In genomic region chr22:36862251-36863242, GRCh38 we compare ENCODE assay signal across 1 cellular context.
TF ChIP-seq lines count a peak whose summit lies in the region.

No MANE protein-coding gene starts in this region.

TF ChIP-seq in GM12878, 131 proteins besides CTCF, POLR2A, EP300 and RAD21 (continues in another document):
- TF ChIP-seq PML (IDR thresholded peaks at IDR 0.05; ENCODE audit: low read length) (no peak), POLR2AphosphoS5 (IDR thresholded peaks at IDR 0.05; ENCODE audit: low read length) (peak; percentile 71; the same call in 1 of the 2 replicates), SKIL (IDR thresholded peaks at IDR 0.05; ENCODE audit: low read depth, poor library complexity, severe bottlenecking) (peak; percentile 24), RFX5 (IDR thresholded peaks at IDR 0.05; ENCODE audit: low read depth, low read length) (no peak), MYC (IDR thresholded peaks at IDR 0.05; ENCODE audit: insufficient read depth, insufficient read length, insufficient replicate concordance, low read length, severe bottlenecking) (peak; percentile 87), BRCA1 (IDR thresholded peaks at IDR 0.05; ENCODE audit: low read depth, low read length) (no peak), NFIC (IDR thresholded peaks at IDR 0.05; ENCODE audit: low read depth, low read length) (no peak), EZH2 (IDR thresholded peaks at IDR 0.05; ENCODE audit: borderline replicate concordance, control insufficient read depth, low read depth, low read length) (no peak), ZBTB33 (IDR thresholded peaks at IDR 0.05) (no peak), STAT1 (conservative IDR thresholded peaks at IDR 0.05) (no peak), ZBTB40 (IDR thresholded peaks at IDR 0.05; ENCODE audit: borderline replicate concordance) (peak; percentile 78), MEF2B (IDR thresholded peaks at IDR 0.05; ENCODE audit: partially characterized antibody, poor library complexity, severe bottlenecking) (peak; percentile 57), ZNF274 (IDR thresholded peaks at IDR 0.05; ENCODE audit: insufficient read depth, insufficient read length) (no peak), RELB (IDR thresholded peaks at IDR 0.05; ENCODE audit: low read depth) (peak; percentile 69), HDAC6 (IDR thresholded peaks at IDR 0.05; ENCODE audit: unreplicated experiment) (no peak), SMAD5 (IDR thresholded peaks at IDR 0.05; ENCODE audit: low read depth) (no peak), ZZZ3 (IDR thresholded peaks at IDR 0.05; ENCODE audit: control insufficient read depth, insufficient read length, low read depth) (no peak), SMARCA5 (IDR thresholded peaks at IDR 0.05) (no peak), CREB1 (IDR thresholded peaks at IDR 0.05; ENCODE audit: low read depth) (no peak; the same call in 1 of the 2 replicates), PAX8 (IDR thresholded peaks at IDR 0.05) (no peak), JUND (IDR thresholded peaks at IDR 0.05; ENCODE audit: low read depth, low read length) (no peak), RAD51 (IDR thresholded peaks at IDR 0.05) (0 out of 2 replicates have a peak, but pooled peaks have one; percentile 33), PAX5 (IDR thresholded peaks at IDR 0.05; ENCODE audit: borderline replicate concordance, low read depth, low read length) (peak; percentile 89; the same call in 1 of the 2 replicates), TAF1 (IDR thresholded peaks at IDR 0.05; ENCODE audit: borderline replicate concordance, low read depth, low read length) (peak; percentile 59; the same call in 1 of the 2 replicates), ZNF622 (IDR thresholded peaks at IDR 0.05) (no peak), ZBTB4 (CRISPR knock-in tag; IDR thresholded peaks at IDR 0.05) (no peak), CBFB (IDR thresholded peaks at IDR 0.05; ENCODE audit: low read depth) (no peak), SREBF2 (IDR thresholded peaks at IDR 0.05; ENCODE audit: low read length) (no peak), ZNF207 (IDR thresholded peaks at IDR 0.05; ENCODE audit: borderline replicate concordance) (no peak), STAT3 (IDR thresholded peaks at IDR 0.05; ENCODE audit: low read depth, low read length) (no peak), ZNF217 (IDR thresholded peaks at IDR 0.05) (peak; percentile 91), CREM (IDR thresholded peaks at IDR 0.05; ENCODE audit: low read depth) (peak; percentile 40; the same call in 1 of the 2 replicates), ATF7 (IDR thresholded peaks at IDR 0.05; ENCODE audit: low read depth) (peak; percentile 70), BCL11A (IDR thresholded peaks at IDR 0.05; ENCODE audit: low read depth, low read length) (peak; percentile 85), KAT2A (conservative IDR thresholded peaks at IDR 0.05; ENCODE audit: control insufficient read depth, low read depth, low read length) (no peak), YY1 (IDR thresholded peaks at IDR 0.05; ENCODE audit: low read depth, low read length) (no peak), RUNX3 (IDR thresholded peaks at IDR 0.05; ENCODE audit: low read length) (peak; percentile 78), ZNF384 (IDR thresholded peaks at IDR 0.05; ENCODE audit: borderline replicate concordance, low read depth, low read length) (no peak), HDAC2 (IDR thresholded peaks at IDR 0.05) (no peak), SUZ12 (IDR thresholded peaks at IDR 0.05; ENCODE audit: unreplicated experiment) (no peak), SRF (IDR thresholded peaks at IDR 0.05; ENCODE audit: low read depth in 2 of 2, low read length in 2 of 2) (0 out of 4 replicates have a peak, but pooled peaks of 1 of the 2 experiments have one; percentile 15), SIX5 (IDR thresholded peaks at IDR 0.05; ENCODE audit: low read depth, low read length, severe bottlenecking) (no peak), SREBF1 (IDR thresholded peaks at IDR 0.05; ENCODE audit: low read length) (no peak), BCL3 (IDR thresholded peaks at IDR 0.05; ENCODE audit: borderline replicate concordance, insufficient read depth, low read depth, low read length, poor library complexity, severe bottlenecking) (no peak), IRF4 (IDR thresholded peaks at IDR 0.05; ENCODE audit: low read depth, low read length) (peak; percentile 67; the same call in 1 of the 2 replicates), TARDBP (IDR thresholded peaks at IDR 0.05; ENCODE audit: borderline replicate concordance) (no peak), SPI1 (IDR thresholded peaks at IDR 0.05; ENCODE audit: borderline replicate concordance, insufficient read depth, low read depth, low read length) (peak; percentile 87), NBN (IDR thresholded peaks at IDR 0.05) (peak; percentile 75), BMI1 (IDR thresholded peaks at IDR 0.05; ENCODE audit: borderline replicate concordance) (no peak), IRF5 (IDR thresholded peaks at IDR 0.05; ENCODE audit: borderline replicate concordance) (no peak), MYB (IDR thresholded peaks at IDR 0.05; ENCODE audit: borderline replicate concordance, low read depth, low read length) (peak; percentile 31; the same call in 1 of the 2 replicates), CEBPB (IDR thresholded peaks at IDR 0.05; ENCODE audit: borderline replicate concordance in 1 of 2, low read depth in 2 of 2, low read length in 2 of 2) (no peak), ELK1 (IDR thresholded peaks at IDR 0.05; ENCODE audit: low read depth, low read length) (peak; percentile 30; the same call in 1 of the 2 replicates)
